1 cellular context compared by ENCODE assay signal in genomic region chr15:41660235-41661077, GRCh38.
TF ChIP-seq lines count a peak whose summit lies in the region.

Gene MGA (plus strand): TSS chr15:41660405.

TF ChIP-seq in IMR-90, 13 proteins besides CTCF, POLR2A, EP300 and RAD21:
- TF ChIP-seq BHLHE40 (IDR thresholded peaks at IDR 0.05; ENCODE audit: low read depth, low read length) (peak; percentile 24; the same call in 1 of the 2 replicates), CEBPB (IDR thresholded peaks at IDR 0.05; ENCODE audit: low read depth, low read length) (no peak), MXI1 (IDR thresholded peaks at IDR 0.05; ENCODE audit: borderline replicate concordance, low read depth, low read length) (peak; percentile 44; the same call in 1 of the 2 replicates), MAZ (IDR thresholded peaks at IDR 0.05; ENCODE audit: borderline replicate concordance, low read depth, low read length) (peak; percentile 37; the same call in 1 of the 2 replicates), USF2 (IDR thresholded peaks at IDR 0.05; ENCODE audit: low read depth, low read length) (peak; percentile 60; the same call in 1 of the 2 replicates), MAFK (IDR thresholded peaks at IDR 0.05; ENCODE audit: low read depth, low read length) (no peak)
